2 cellular contexts compared by ENCODE assay signal in the genomic region with DNA sequence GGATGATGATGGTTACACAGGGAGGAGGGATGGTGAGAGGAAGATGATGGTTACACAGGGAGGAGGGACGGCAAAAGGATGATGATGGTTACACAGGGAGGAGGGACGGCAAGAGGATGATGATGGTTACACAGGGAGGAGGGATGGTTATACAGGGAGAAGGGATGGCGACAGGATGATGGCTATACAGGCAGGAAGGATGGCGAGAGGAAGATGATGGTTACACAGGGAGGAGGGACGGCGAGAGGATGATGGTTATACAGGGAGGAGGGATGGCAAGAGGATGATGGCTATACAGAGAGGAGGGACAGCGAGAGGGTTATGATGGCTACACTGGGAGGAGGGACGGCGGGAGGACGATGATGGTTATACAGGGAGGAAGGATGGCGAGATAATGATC.
TF ChIP-seq lines count a peak whose summit lies in the region.

No MANE protein-coding gene starts in this region.

TF ChIP-seq in HepG2, 621 proteins besides CTCF, POLR2A, EP300 and RAD21 (continued from another document):
- peak; percentile 68 for TF ChIP-seq ZNF263 (CRISPR knock-in tag; IDR thresholded peaks at IDR 0.05)
- TF ChIP-seq, protein P1, sequence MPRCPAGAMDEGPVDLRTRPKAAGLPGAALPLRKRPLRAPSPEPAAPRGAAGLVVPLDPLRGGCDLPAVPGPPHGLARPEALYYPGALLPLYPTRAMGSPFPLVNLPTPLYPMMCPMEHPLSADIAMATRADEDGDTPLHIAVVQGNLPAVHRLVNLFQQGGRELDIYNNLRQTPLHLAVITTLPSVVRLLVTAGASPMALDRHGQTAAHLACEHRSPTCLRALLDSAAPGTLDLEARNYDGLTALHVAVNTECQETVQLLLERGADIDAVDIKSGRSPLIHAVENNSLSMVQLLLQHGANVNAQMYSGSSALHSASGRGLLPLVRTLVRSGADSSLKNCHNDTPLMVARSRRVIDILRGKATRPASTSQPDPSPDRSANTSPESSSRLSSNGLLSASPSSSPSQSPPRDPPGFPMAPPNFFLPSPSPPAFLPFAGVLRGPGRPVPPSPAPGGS (CRISPR knock-in tag; IDR thresholded peaks at IDR 0.05) = no peak

TF ChIP-seq in WTC11, 78 proteins besides CTCF, POLR2A, EP300 and RAD21 (continued from another document):
- no peak for TF ChIP-seq MLX (CRISPR knock-in tag; IDR thresholded peaks at IDR 0.05)
- TF ChIP-seq, protein P2, sequence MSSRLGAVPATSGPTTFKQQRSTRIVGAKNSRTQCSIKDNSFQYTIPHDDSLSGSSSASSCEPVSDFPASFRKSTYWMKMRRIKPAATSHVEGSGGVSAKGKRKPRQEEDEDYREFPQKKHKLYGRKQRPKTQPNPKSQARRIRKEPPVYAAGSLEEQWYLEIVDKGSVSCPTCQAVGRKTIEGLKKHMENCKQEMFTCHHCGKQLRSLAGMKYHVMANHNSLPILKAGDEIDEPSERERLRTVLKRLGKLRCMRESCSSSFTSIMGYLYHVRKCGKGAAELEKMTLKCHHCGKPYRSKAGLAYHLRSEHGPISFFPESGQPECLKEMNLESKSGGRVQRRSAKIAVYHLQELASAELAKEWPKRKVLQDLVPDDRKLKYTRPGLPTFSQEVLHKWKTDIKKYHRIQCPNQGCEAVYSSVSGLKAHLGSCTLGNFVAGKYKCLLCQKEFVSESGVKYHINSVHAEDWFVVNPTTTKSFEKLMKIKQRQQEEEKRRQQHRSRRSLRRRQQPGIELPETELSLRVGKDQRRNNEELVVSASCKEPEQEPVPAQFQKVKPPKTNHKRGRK (CRISPR knock-in tag; IDR thresholded peaks at IDR 0.05; ENCODE audit: borderline replicate concordance) = no peak
- TF ChIP-seq ELF4 (CRISPR knock-in tag; IDR thresholded peaks at IDR 0.05; ENCODE audit: low read depth) = no peak
- no peak for TF ChIP-seq OVOL2 (CRISPR knock-in tag; IDR thresholded peaks at IDR 0.05; ENCODE audit: borderline replicate concordance)
- no peak for TF ChIP-seq CREB1 (CRISPR knock-in tag; IDR thresholded peaks at IDR 0.05)
- TF ChIP-seq ATF6 (CRISPR knock-in tag; IDR thresholded peaks at IDR 0.05) = no peak
- TF ChIP-seq TP53 (CRISPR knock-in tag; IDR thresholded peaks at IDR 0.05) = no peak
- no peak for TF ChIP-seq CBFB (CRISPR knock-in tag; IDR thresholded peaks at IDR 0.05; ENCODE audit: low read depth)
TF ChIP-seq in WTC11: peak in this region for 0.
